Comparison of ENCODE assay signal across 8 cellular contexts in genomic region chr17:7403902-7404736, GRCh38. TPM values are rescaled to one million over a fixed set of nuclear protein-coding genes. Genes with fewer than 3 reads are reported as not detected.
DNase-seq lines count a peak whose midpoint lies in the region; ATAC-seq, FAIRE-seq and TF ChIP-seq lines count a peak whose summit lies in the region.

TSS of gene TMEM256 (minus strand) at chr17:7404097. CDS start at chr17:7404084, 13 bp downstream.

- H3K4me1 ChIP-seq in heart right ventricle (peaks cover 13 to 28% (median 19%) of the 10 kb centered on the region in 9 donors), upper lobe of left lung (peaks cover 20 to 31% (median 25%) of the 10 kb centered on the region in 4 donors)

- peak; percentile 77 for TF ChIP-seq POLR2A in GM12891 (IDR thresholded peaks at IDR 0.05; ENCODE audit: low read depth, low read length)
- TF ChIP-seq POLR2A in upper lobe of left lung (IDR thresholded peaks at IDR 0.05): peak in 3 of 4 donors; percentile 59 to 98 (median 97)

- H3K27me3 ChIP-seq in heart right ventricle: peaks cover 0 to 17% (median 0%) of the 10 kb centered on the region in 7 donors
- no peaks in the 10 kb centered on the region for H3K27me3 ChIP-seq in upper lobe of left lung

- 1% methylated on average over 53 of the region's 53 CpGs for WGBS in heart right ventricle, 2 donors
- 0 to 1% methylated on average over 9 to 40 of the region's 53 CpGs for WGBS in upper lobe of left lung, 2 donors

- H3K27ac ChIP-seq in heart right ventricle: peak within 1 kb of the TSS; percentile 80 to 96 (median 88)
- peak within 1 kb of the TSS; percentile 81 to 90 (median 89) for H3K27ac ChIP-seq in upper lobe of left lung

- H3K4me3 ChIP-seq in heart right ventricle (peak within 1 kb of the TSS; percentile 54 to 87 (median 68)), upper lobe of left lung (peak within 1 kb of the TSS; percentile 67 to 94 (median 78))

- ATAC-seq in HG02852 (IDR thresholded peaks at IDR 0.05; ENCODE audit: unreplicated experiment) (peak; percentile 93), heart right ventricle (peak; percentile 91 to 97 (median 96)), upper lobe of left lung (ENCODE audit: low FRiP score in 2 of 2) (peak; percentile 95 to 98)

- H3K36me3 ChIP-seq in heart right ventricle (peaks cover 0 to 10% (median 0%) of the 10 kb centered on the region in 9 donors), upper lobe of left lung (peaks cover 0 to 2% (median 0%) of the 10 kb centered on the region in 4 donors)

- intact Hi-C loops in T-helper 1 cell treated with Interleukin-12 subunit alpha and Interleukin-12 subunit beta and Interleukin-4 antibody, amounts not matched to agents 30 ng/mL and 1 ng/mL, for 36 hours (cut with micrococcal nuclease): loop anchor here (1.0 to 5.0 kb wide), 13 partner anchors 10 to 438 kb away; partner anchors contain the start of genes ACAP1, FXR2, NEURL4 and PLSCR3
- intact Hi-C loops in heart right ventricle (cut with DNase I): loop anchor here in 4 of 10 donors (1.0 to 5.0 kb wide), 4 partner anchors 10 to 97 kb away; partner anchors contain the start of genes FGF11 (in 2 of the 4), TMEM102 (in 2 of the 4), EIF5A (in 1 of the 4) and PLSCR3 (in 1 of the 4)
- intact Hi-C loops in posterior cingulate gyrus (cut with DNase I): loop anchor here (2.0 to 5.0 kb wide), 3 partner anchors 53 to 283 kb away; partner anchors contain the start of genes POLR2A, TP53 and WRAP53

- DNase-seq in GM12891 (ENCODE audit: insufficient read length, low spot score) (peak; percentile 94), NCI-H146 treated with DMSO at 0.1 percent for 48 hours (lab: John Stamatoyannopoulos, UW; ENCODE audit: unreplicated experiment) (peak; percentile 99), amniotic epithelial cell (ENCODE audit: low read depth) (peak; percentile 99), heart right ventricle (peak; percentile 97 to 99), posterior cingulate gyrus (peak; percentile 99 to 100 (median 100)), upper lobe of left lung (peak; percentile 95 to 99)

- no peaks in the 10 kb centered on the region for H3K9me3 ChIP-seq in heart right ventricle
- H3K9me3 ChIP-seq in upper lobe of left lung: no peaks in the 10 kb centered on the region

- peak; percentile 99 for FAIRE-seq in GM12891 (lab: Jason Lieb, UNC)

- peak in 2 of 9 donors; percentile 8 to 13 for TF ChIP-seq CTCF in heart right ventricle (IDR thresholded peaks at IDR 0.05)
- TF ChIP-seq CTCF in upper lobe of left lung (IDR thresholded peaks at IDR 0.05): peak in 3 of 6 experiments; percentile 3 to 40 (median 36)

- no peak for TF ChIP-seq EP300 in upper lobe of left lung (IDR thresholded peaks at IDR 0.05)

TF ChIP-seq in GM12891, 5 proteins besides CTCF, POLR2A, EP300 and RAD21:
- TF ChIP-seq POLR2AphosphoS5 (IDR thresholded peaks at IDR 0.05; ENCODE audit: low read depth, low read length) (peak; percentile 85), SPI1 (IDR thresholded peaks at IDR 0.05; ENCODE audit: low read depth, low read length) (no peak), PAX5 (IDR thresholded peaks at IDR 0.05; ENCODE audit: insufficient read depth, low read length, severe bottlenecking) (no peak), TAF1 (IDR thresholded peaks at IDR 0.05; ENCODE audit: low read depth, low read length) (peak; percentile 73; the same call in 1 of the 2 replicates), POU2F2 (IDR thresholded peaks at IDR 0.05; ENCODE audit: low read depth, low read length) (peak; percentile 99)

RNA-seq across cellular contexts. Expression of gene TMEM256, which starts in this region (rescaled TPM):
- polyA plus RNA-seq in GM12891 (2012; ENCODE audit: low read depth, missing spikeins): 190 TPM
- total RNA-seq in T-helper 1 cell treated with Interleukin-12 subunit alpha and Interleukin-12 subunit beta and Interleukin-4 antibody, amounts not matched to agents 30 ng/mL and 1 ng/mL, for 36 hours: 51.6 and 53.9 TPM in 2 replicates
- total RNA-seq in heart right ventricle (10 to 100 TPM; 61.8 to 83.2 (median 74.2) TPM), upper lobe of left lung (10 to 100 TPM; 21.6 to 65.0 (median 52.6) TPM)
- polyA plus RNA-seq in heart right ventricle: 100 to 1,000 TPM in 1 of 2 donors, 10 to 100 TPM in 1; 89.1 to 169 TPM

Comparison
In these comparisons a context has a peak if more than half of its experiments do, and no peak if none do; other contexts are left out.
1. Peak in every context shown above with its lines: DNase-seq, ATAC-seq, H3K4me3 ChIP-seq and H3K27ac ChIP-seq.